In the genomic region with DNA sequence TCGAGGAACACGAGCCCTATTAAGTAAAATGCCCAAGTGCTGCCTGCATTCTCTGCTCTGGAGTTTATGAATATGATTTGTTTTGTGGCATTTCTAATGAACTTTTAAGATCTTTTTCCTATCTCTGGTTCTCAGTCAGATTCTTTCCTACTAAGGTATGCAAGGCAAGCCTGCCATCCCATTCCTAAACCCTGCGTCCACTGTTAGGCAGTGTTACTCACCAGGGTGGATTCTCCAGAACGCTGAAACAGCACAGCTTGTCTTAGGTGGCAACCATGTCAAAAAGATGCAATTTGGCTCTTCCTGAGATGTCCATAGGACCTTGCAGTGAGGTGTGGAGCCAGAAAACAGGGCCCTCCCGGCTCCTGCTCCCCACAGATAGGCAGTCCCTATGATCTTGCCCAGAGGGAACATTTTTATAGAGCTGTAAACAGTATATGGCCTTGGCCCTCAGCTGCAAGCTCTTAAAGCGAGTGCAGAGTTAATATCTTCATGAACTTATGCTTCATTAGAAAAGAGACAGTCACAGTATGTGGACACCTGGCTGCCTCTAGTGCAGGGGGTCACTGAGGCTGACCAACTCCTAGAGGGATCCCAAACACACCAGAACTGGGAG, we compare ENCODE assay signal across 1 cellular context.
TF ChIP-seq lines count a peak whose summit lies in the region.

No MANE protein-coding gene starts in this region.

TF ChIP-seq in H1, 55 proteins besides CTCF, POLR2A, EP300 and RAD21 (continued from another document):
- TF ChIP-seq E2F6 (IDR thresholded peaks at IDR 0.05) (no peak), EGR1 (IDR thresholded peaks at IDR 0.05; ENCODE audit: borderline replicate concordance, low read depth, low read length) (no peak), EZH2 (IDR thresholded peaks at IDR 0.05; ENCODE audit: low read depth, low read length, severe bottlenecking) (no peak)
